In the genomic region with DNA sequence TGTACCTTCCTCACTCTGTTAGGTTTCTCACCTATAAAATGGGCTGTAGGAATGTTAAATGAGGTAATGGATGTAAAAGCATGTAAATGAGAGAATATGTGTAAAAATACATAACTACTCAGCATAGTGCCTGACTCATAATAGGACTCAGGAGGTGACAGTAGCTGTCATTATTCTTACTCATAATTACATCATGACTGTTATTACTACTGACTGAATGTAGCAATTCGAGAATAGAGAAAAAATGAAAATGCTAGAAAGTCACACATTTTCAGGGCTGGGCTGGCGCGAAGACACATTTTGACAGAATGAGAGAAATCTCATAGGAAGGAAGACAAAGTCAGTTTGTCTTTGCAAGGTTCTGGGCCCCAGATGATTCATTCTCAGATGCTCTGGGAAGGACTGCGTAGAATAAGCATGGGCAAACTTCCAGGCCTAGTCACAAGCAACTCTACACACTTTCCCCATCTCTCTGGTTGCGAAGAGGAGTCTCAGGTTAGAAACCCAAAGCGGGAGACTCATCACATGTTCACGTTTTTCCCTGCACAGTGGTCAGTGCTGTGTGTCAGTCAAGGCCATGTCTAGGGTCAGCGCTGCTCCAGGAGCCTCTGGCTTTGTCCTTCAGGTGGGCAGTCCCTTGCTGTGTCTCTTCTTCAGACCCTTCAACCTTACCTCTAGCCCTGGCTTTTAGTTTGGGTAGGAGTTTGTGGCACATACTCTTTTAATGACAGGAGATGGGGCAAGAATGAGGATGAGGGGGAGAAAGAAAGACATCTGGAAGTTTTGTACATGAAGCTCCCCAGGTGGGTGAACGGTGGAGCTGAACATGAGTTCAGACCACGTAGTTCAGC, we compare ENCODE assay signal across 9 cellular contexts. TPM values are rescaled to one million over a fixed set of nuclear protein-coding genes. Genes with fewer than 3 reads are reported as not detected.
DNase-seq lines count a peak whose midpoint lies in the region; ATAC-seq and TF ChIP-seq lines count a peak whose summit lies in the region.
"Had no signal": no experiment of that assay in that cellular context is flagged by ENCODE, and none has a peak within 500 bp of the region (broad histone marks: within the 10 kb centered on the region; RNA-seq: fewer than 3 reads in every experiment).

No MANE protein-coding gene starts in this region.

- H3K4me2 ChIP-seq in GM23248 (ENCODE audit: unreplicated experiment) (peak overlapping the region; percentile 93), fibroblast of lung (ENCODE audit: extremely low read depth, insufficient read depth, low read length) (peak overlapping the region; percentile 85)
- H3K4me2 ChIP-seq: KMS-11 had no signal

- peak; percentile 67 for DNase-seq in GM03348 (ENCODE audit: low spot score)
- DNase-seq in GM23248 = peak; percentile 98
- DNase-seq in RPMI7951 (ENCODE audit: low read depth) = peak; percentile 90
- peak; percentile 95 to 97 for DNase-seq in fibroblast of lung (ENCODE audit: low read depth in 2 of 2)
- DNase-seq in stimulated activated CD4-positive, alpha-beta T cell treated with anti-CD3 and anti-CD28 coated beads, Interleukin-1b, Interleukin-23, amount 100 ng/mL, for 24 hours (ENCODE audit: low read depth in 4 of 4, low spot score in 1 of 4) = peak; percentile 7 to 53 (median 30)
- no peak for DNase-seq in NCI-H2171 treated with DMSO at 0.1 percent for 48 hours (lab: John Stamatoyannopoulos, UW)
- DNase-seq in left colon = no peak
- no peak for DNase-seq in iPS-NIHi11 (ENCODE audit: low spot score)

- intact Hi-C loops in left colon (cut with DNase I, micrococcal nuclease) = no loop called here

- ATAC-seq in left colon = no peak

- no peak for TF ChIP-seq CTCF in fibroblast of lung (conservative IDR thresholded peaks at IDR 0.05 in 1 of 2, IDR thresholded peaks at IDR 0.05 in 1 of 2; ENCODE audit: low read depth in 1 of 2, low read length in 2 of 2)

- no peak overlapping the region for H2AFZ ChIP-seq in GM23248
- H2AFZ ChIP-seq in fibroblast of lung (ENCODE audit: low read length) = no peak overlapping the region

- no peaks in the 10 kb centered on the region for H3K9me2 ChIP-seq in GM23248 (ENCODE audit: insufficient read depth)

- no peaks in the 10 kb centered on the region for H3K9me3 ChIP-seq in GM23248 (ENCODE audit: low read depth)
- no peaks in the 10 kb centered on the region for H3K9me3 ChIP-seq in fibroblast of lung (ENCODE audit: control insufficient read depth, insufficient read depth, low read depth, low read length)

- peaks cover 68% of the 10 kb centered on the region for H3F3A ChIP-seq in GM23248 (ENCODE audit: insufficient read depth)

- WGBS in GM23248 (ENCODE audit: low coverage in 1 of 2, low lambda C conversion rate in 2 of 2, missing lambda C conversion rate in 2 of 2), 2 experiments = 24 to 26% methylated on average over 10 of the region's 10 CpGs

- no peaks in the 10 kb centered on the region for H3K36me3 ChIP-seq in GM23248 (ENCODE audit: low read depth)
- no peaks in the 10 kb centered on the region for H3K36me3 ChIP-seq in fibroblast of lung (ENCODE audit: control insufficient read depth, insufficient read depth, low read length)

- H3K4me3 ChIP-seq in GM23248 (peak overlapping the region; percentile 39; the same call in 1 of the 2 replicates), fibroblast of lung (replicated peaks in 1 of 4; ENCODE audit: control extremely low read depth in 1 of 4, insufficient read depth in 1 of 4, low read depth in 3 of 4, low read length in 4 of 4) (no peak overlapping the region)

- peak overlapping the region; percentile 93 for H3K27ac ChIP-seq in GM23248
- peak overlapping the region; percentile 95 for H3K27ac ChIP-seq in fibroblast of lung (ENCODE audit: insufficient read depth, low read length)
- H3K27ac ChIP-seq: KMS-11 had no signal

- in situ Hi-C loops in GM23248 (cut with MboI) = no loop called here

- peaks cover 45% of the 10 kb centered on the region for H3K79me2 ChIP-seq in GM23248 (ENCODE audit: insufficient read depth)
- peaks cover 20% of the 10 kb centered on the region for H3K79me2 ChIP-seq in fibroblast of lung (ENCODE audit: control insufficient read depth, insufficient read depth, low read length)

- peaks cover 57% of the 10 kb centered on the region for H3K4me1 ChIP-seq in GM23248 (ENCODE audit: insufficient read depth)
- peaks cover 30% of the 10 kb centered on the region for H3K4me1 ChIP-seq in fibroblast of lung (ENCODE audit: control insufficient read depth, extremely low read depth, insufficient read depth, low read length)

- H4K20me1 ChIP-seq in GM23248 (ENCODE audit: insufficient read depth) (no peaks in the 10 kb centered on the region), fibroblast of lung (ENCODE audit: control insufficient read depth, extremely low read depth, insufficient read depth, low read length) (no peaks in the 10 kb centered on the region)

- H3K27me3 ChIP-seq in GM23248 (replicated peaks; ENCODE audit: insufficient read depth) = no peaks in the 10 kb centered on the region
- no peaks in the 10 kb centered on the region for H3K27me3 ChIP-seq in fibroblast of lung (ENCODE audit: control insufficient read depth, insufficient read depth, low read length)

- H3K9ac ChIP-seq in GM23248 (peak overlapping the region; percentile 75), fibroblast of lung (ENCODE audit: insufficient read depth, low read length) (peak overlapping the region; percentile 42)
- H3K9ac ChIP-seq: KMS-11 had no signal

RNA-seq across cellular contexts. Expression of a gene that starts 8.4 kb away (rescaled TPM):
- 32.9 and 37.8 TPM in 2 replicates for total RNA-seq in GM23248 (2014; rRNA removed; shearing (Covaris generic))
- polyA plus RNA-seq in GM23248 (2016; fragmentation: Nextera tagmentation; extraction: Ambion mirVana) = 84.8 and 85.9 TPM in 2 replicates
- 4.7 and 5.1 TPM in 2 replicates for total RNA-seq in RPMI7951 (2014; rRNA removed; shearing (Covaris generic))
- 2.3 and 4.8 TPM in 2 replicates for total RNA-seq in fibroblast of lung
- polyA plus RNA-seq in fibroblast of lung = 46.8 and 83.8 TPM in 2 replicates
- 19.1 and 34.8 TPM in 2 replicates for polyA plus RNA-seq in fibroblast of lung (2012)
- 139 and 200 TPM in 2 replicates for polyA minus RNA-seq in fibroblast of lung (ENCODE audit: low replicate concordance)
- total RNA-seq in left colon = 100 to 1,000 TPM; 206 to 463 TPM

RNA-seq across cellular contexts. Expression of a gene that starts 52.2 kb away (rescaled TPM):
- total RNA-seq in GM23248 (2014; rRNA removed; shearing (Covaris generic)) = not detected in 2 replicates
- polyA plus RNA-seq in GM23248 (2016; fragmentation: Nextera tagmentation; extraction: Ambion mirVana) = not detected in 2 replicates
- total RNA-seq in RPMI7951 (2014; rRNA removed; shearing (Covaris generic)) = not detected in 2 replicates
- total RNA-seq in fibroblast of lung = not detected in 2 replicates
- 0.08 and 0.35 TPM in 2 replicates for polyA plus RNA-seq in fibroblast of lung
- 0.38 TPM in 1 of 2 replicates, not detected in the other for polyA plus RNA-seq in fibroblast of lung (2012)
- polyA minus RNA-seq in fibroblast of lung (ENCODE audit: low replicate concordance) = 3.2 and 3.5 TPM in 2 replicates
- under 1 TPM in 1 of 2 donors, not detected in 1; 0.28 TPM for total RNA-seq in left colon

Comparison
In these comparisons a context has a peak if more than half of its experiments do, and no peak if none do; other contexts are left out.
1. DNase-seq: peak in GM03348 (single experiment), GM23248 (single experiment), RPMI7951 (single experiment), fibroblast of lung (2 of 2) and stimulated activated CD4-positive, alpha-beta T cell treated with anti-CD3 and anti-CD28 coated beads, Interleukin-1b, Interleukin-23, amount 100 ng/mL, for 24 hours (4 of 4); none in NCI-H2171 treated with DMSO at 0.1 percent for 48 hours (single experiment), left colon (0 of 2) and iPS-NIHi11 (single experiment).